1 cellular context compared by ENCODE assay signal in genomic region chr9:137807721-137808703, GRCh38.
TF ChIP-seq lines count a peak whose summit lies in the region.

No MANE protein-coding gene starts in this region.

TF ChIP-seq in GM12878, 131 proteins besides CTCF, POLR2A, EP300 and RAD21 (continued from another document):
- TF ChIP-seq BCL3 (IDR thresholded peaks at IDR 0.05; ENCODE audit: borderline replicate concordance, insufficient read depth, low read depth, low read length, poor library complexity, severe bottlenecking) (peak; percentile 53), HCFC1 (IDR thresholded peaks at IDR 0.05; ENCODE audit: low read length) (no peak), RBBP5 (conservative IDR thresholded peaks at IDR 0.05) (no peak), PKNOX1 (IDR thresholded peaks at IDR 0.05) (peak; percentile 50; the same call in 1 of the 2 replicates)
